Comparison of ENCODE assay signal across 8 cellular contexts in the genomic region with DNA sequence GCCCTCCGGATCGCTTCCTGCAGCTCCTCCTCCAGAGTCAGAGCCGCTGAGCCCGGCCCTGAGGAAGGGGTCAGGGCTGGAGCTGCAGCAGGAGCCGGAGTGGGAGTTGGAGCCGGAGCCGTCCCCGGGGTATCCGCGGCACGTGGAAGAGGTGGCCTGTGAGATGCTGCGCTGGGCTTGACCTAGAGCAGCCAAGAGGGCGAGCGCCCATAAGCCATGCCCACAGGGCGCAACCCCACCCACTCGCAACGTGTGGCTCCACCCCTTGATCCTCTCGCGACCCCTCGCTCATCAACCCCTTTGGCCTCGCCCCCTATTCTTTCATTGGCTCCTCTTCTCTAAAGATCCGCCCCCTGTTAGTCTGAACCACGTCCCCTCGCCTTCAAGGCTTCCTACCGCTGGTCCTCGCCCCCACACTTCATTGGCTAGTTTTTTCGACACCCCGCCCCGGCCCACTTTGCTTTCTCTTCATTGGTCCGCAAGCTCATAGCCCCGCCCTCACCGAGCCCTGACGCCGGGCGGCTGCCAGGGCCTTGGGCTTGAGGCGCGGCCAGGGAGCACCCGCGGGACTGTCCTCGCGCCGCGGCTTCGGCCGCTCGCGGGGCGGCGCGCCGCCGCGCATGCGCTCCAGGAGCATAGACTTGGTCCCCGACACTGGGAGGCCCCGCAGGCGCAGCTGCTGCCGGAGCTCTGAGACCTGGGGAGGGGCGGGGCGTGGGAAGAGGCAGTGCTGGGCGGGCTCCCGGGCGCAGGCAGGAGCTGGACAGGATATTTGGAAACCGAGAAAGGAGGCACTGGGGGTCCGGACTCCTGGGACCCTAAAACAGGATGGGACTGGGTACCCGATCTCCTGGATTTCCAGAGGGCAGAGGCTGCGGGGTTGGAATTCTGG. TPM values are rescaled to one million over a fixed set of nuclear protein-coding genes. Genes with fewer than 3 reads are reported as not detected.
DNase-seq lines count a peak whose midpoint lies in the region; ATAC-seq and TF ChIP-seq lines count a peak whose summit lies in the region.

No MANE protein-coding gene starts in this region.

- peak; percentile 93 to 94 for ATAC-seq in activated naive CD4-positive, alpha-beta T cell treated with anti-CD3 and anti-CD28 coated beads, Interleukin-2, amount 50 U/mL, for 72 hours
- peak; percentile 93 for ATAC-seq in omental fat pad (ENCODE audit: low FRiP score)

- H3K36me3 Mint-ChIP-seq in HFFc6 (ENCODE audit: low read depth): no peaks in the 10 kb centered on the region; the same call in 1 of the 2 replicates
- peaks cover 6 to 19% of the 10 kb centered on the region in 2 donors for H3K36me3 Mint-ChIP-seq in activated naive CD4-positive, alpha-beta T cell treated with anti-CD3 and anti-CD28 coated beads, Interleukin-2, amount 50 U/mL, for 72 hours
- no peaks in the 10 kb centered on the region for H3K36me3 Mint-ChIP-seq in glutamatergic neuron (ENCODE audit: unreplicated experiment)

- peak overlapping the region; percentile 83 for H3K27ac Mint-ChIP-seq in HFFc6
- H3K27ac Mint-ChIP-seq in activated naive CD4-positive, alpha-beta T cell treated with anti-CD3 and anti-CD28 coated beads, Interleukin-2, amount 50 U/mL, for 72 hours: peak overlapping the region; percentile 84 to 94
- peak overlapping the region; percentile 62 for H3K27ac Mint-ChIP-seq in glutamatergic neuron (ENCODE audit: unreplicated experiment)

- peak overlapping the region; percentile 77 to 85 for H3K27ac ChIP-seq in SK-N-SH (ENCODE audit: low read depth in 2 of 2, low read length in 1 of 2)
- peak overlapping the region; percentile 81 to 85 for H3K27ac ChIP-seq in testis

- DNase-seq in GM04504 (ENCODE audit: low read depth) (peak; percentile 99), HFFc6 (peak; percentile 99), NAMALWA (ENCODE audit: low spot score) (peak; percentile 99), SK-N-SH (peak; percentile 98), glutamatergic neuron (peak; percentile 99), omental fat pad (ENCODE audit: low spot score) (peak; percentile 94), testis (peak; percentile 99)
- peak; percentile 98 to 100 for DNase-seq in activated naive CD4-positive, alpha-beta T cell treated with anti-CD3 and anti-CD28 coated beads, Interleukin-2, amount 50 U/mL, for 72 hours (ENCODE audit: low spot score in 2 of 2)

- H3K4me1 ChIP-seq in SK-N-SH (ENCODE audit: control insufficient read depth in 1 of 2, insufficient read depth in 2 of 2, low read depth in 1 of 2, low read length in 1 of 2): peaks cover 8 to 30% of the 10 kb centered on the region in 2 experiments; a peak in 2 of 4 replicates
- H3K4me1 ChIP-seq in testis: peaks cover 45% of the 10 kb centered on the region

- POLR2A ChIA-PET in SK-N-SH (lab: Yijun Ruan, JAX): interaction anchor here (0.6 to 1.0 kb wide), 3 partner anchors 22 to 159 kb away, joined by 3 to 4 read pairs (median 3); no protein-coding TSS in a partner anchor

- H3K36me3 ChIP-seq in SK-N-SH (replicated peaks in 1 of 2; ENCODE audit: control insufficient read depth in 1 of 2, insufficient read depth in 2 of 2, low read length in 1 of 2) (no peaks in the 10 kb centered on the region), testis (ENCODE audit: low read depth, missing control alignments) (no peaks in the 10 kb centered on the region)

- TF ChIP-seq CTCF in HFFc6 (IDR thresholded peaks at IDR 0.05): no peak
- no peak for TF ChIP-seq CTCF in SK-N-SH (IDR thresholded peaks at IDR 0.05)
- no peak for TF ChIP-seq CTCF in glutamatergic neuron (IDR thresholded peaks at IDR 0.05; ENCODE audit: partially characterized antibody, unreplicated experiment)
- TF ChIP-seq CTCF in omental fat pad (IDR thresholded peaks at IDR 0.05): no peak
- no peak for TF ChIP-seq CTCF in testis (IDR thresholded peaks at IDR 0.05)

- H2AFZ ChIP-seq in SK-N-SH (ENCODE audit: low read depth): peak overlapping the region; percentile 97

- TF ChIP-seq RAD21 in SK-N-SH (IDR thresholded peaks at IDR 0.05; ENCODE audit: low read length): no peak; the same call in 1 of the 2 replicates

- peak overlapping the region; percentile 98 for H3K4me2 ChIP-seq in SK-N-SH

- H3F3A ChIP-seq in SK-N-SH (replicated peaks; ENCODE audit: insufficient read depth): peaks cover 4% of the 10 kb centered on the region

- TF ChIP-seq EP300 in SK-N-SH (IDR thresholded peaks at IDR 0.05; ENCODE audit: borderline replicate concordance in 1 of 2, low read depth in 1 of 2, low read length in 1 of 2): no peak

- H3K9me2 ChIP-seq in SK-N-SH: no peaks in the 10 kb centered on the region

- TF ChIP-seq POLR2A in testis (IDR thresholded peaks at IDR 0.05): no peak

- H3K4me1 Mint-ChIP-seq in HFFc6 (ENCODE audit: low read depth) (peaks cover 42% of the 10 kb centered on the region), glutamatergic neuron (ENCODE audit: low read depth, unreplicated experiment) (peaks cover 9% of the 10 kb centered on the region)

- H3K9me3 ChIP-seq in SK-N-SH (no peaks in the 10 kb centered on the region), testis (no peaks in the 10 kb centered on the region)

- H3K4me3 ChIP-seq in SK-N-SH (ENCODE audit: low read depth in 2 of 2, low read length in 1 of 2) (peak overlapping the region; percentile 75 to 100), testis (peak overlapping the region; percentile 50 to 65)

- H3K4me3 Mint-ChIP-seq in HFFc6 (peak overlapping the region; percentile 88), glutamatergic neuron (ENCODE audit: unreplicated experiment) (peak overlapping the region; percentile 87)

- 1% methylated on average over 47 of the region's 67 CpGs for WGBS in SK-N-SH (ENCODE audit: low lambda C conversion rate)
- 0 to 1% methylated on average over 28 to 59 of the region's 67 CpGs for WGBS in testis, 2 donors

- H3K79me2 ChIP-seq in SK-N-SH (ENCODE audit: insufficient read depth): peaks cover 17% of the 10 kb centered on the region

- intact Hi-C loops in testis (cut with DNase I; ENCODE audit: low total_unique reads): no loop called here

- H3K27me3 ChIP-seq in SK-N-SH (ENCODE audit: insufficient read depth) (no peaks in the 10 kb centered on the region), testis (no peaks in the 10 kb centered on the region)

- H3K27me3 Mint-ChIP-seq in HFFc6 (ENCODE audit: insufficient read depth) (no peaks in the 10 kb centered on the region; the same call in none of the 2 replicates), glutamatergic neuron (ENCODE audit: unreplicated experiment) (peaks cover 16% of the 10 kb centered on the region)

- peak overlapping the region; percentile 82 for H3K9ac ChIP-seq in SK-N-SH

- H3K9me3 Mint-ChIP-seq in HFFc6: no peaks in the 10 kb centered on the region; the same call in 1 of the 2 replicates
- no peaks in the 10 kb centered on the region for H3K9me3 Mint-ChIP-seq in activated naive CD4-positive, alpha-beta T cell treated with anti-CD3 and anti-CD28 coated beads, Interleukin-2, amount 50 U/mL, for 72 hours
- H3K9me3 Mint-ChIP-seq in glutamatergic neuron (ENCODE audit: unreplicated experiment): peaks cover 3% of the 10 kb centered on the region

- no peaks in the 10 kb centered on the region for H4K20me1 ChIP-seq in SK-N-SH (ENCODE audit: insufficient read depth)

- CTCF ChIA-PET in SK-N-SH (lab: Yijun Ruan, JAX): interaction anchor here (0.7 to 4.5 kb wide), 4 partner anchors 25 to 128 kb away, joined by 3 to 30 read pairs (median 12); partner anchors contain the start of gene CA11

RNA-seq across cellular contexts. Expression of gene MAMSTR, which starts 5.4 kb away (rescaled TPM):
- 1 to 10 TPM; 2.7 to 4.5 (median 3.0) TPM for total RNA-seq in HFFc6 (2021; fragmentation: NEBNext Ultra II Directional; extraction: Animal tissue kit (Norgen Biotek cat#: 25700))
- polyA plus RNA-seq in SK-N-SH (2012; rRNA removed) (0.70 and 1.1 TPM in 2 replicates), testis (ENCODE audit: insufficient read depth, low read depth, low replicate concordance) (15.0 TPM)
- polyA plus RNA-seq in SK-N-SH (2012; cell fraction: cytosol; rRNA removed): 0.33 and 0.63 TPM in 2 replicates
- 3.2 and 3.4 TPM in 2 replicates for polyA plus RNA-seq in SK-N-SH (2012; cell fraction: nucleus; rRNA removed)
- total RNA-seq in activated naive CD4-positive, alpha-beta T cell treated with anti-CD3 and anti-CD28 coated beads, Interleukin-2, amount 50 U/mL, for 72 hours: 1 to 10 TPM; 1.1 to 1.4 TPM
- total RNA-seq in glutamatergic neuron (ENCODE audit: unreplicated experiment) (2.7 TPM), omental fat pad (1 to 10 TPM in 2 of 4 donors, under 1 TPM in 2; 0.36 to 3.0 (median 1.0) TPM), testis (10 to 100 TPM; 21.8 TPM)

RNA-seq across cellular contexts. Expression of gene FUT2, which starts 18.3 kb away (rescaled TPM):
- total RNA-seq in HFFc6 (2021; fragmentation: NEBNext Ultra II Directional; extraction: Animal tissue kit (Norgen Biotek cat#: 25700)): not detected
- not detected in 2 replicates for polyA plus RNA-seq in SK-N-SH (2012; rRNA removed)
- not detected in 2 replicates for polyA plus RNA-seq in SK-N-SH (2012; cell fraction: cytosol; rRNA removed)
- not detected in 2 replicates for polyA plus RNA-seq in SK-N-SH (2012; cell fraction: nucleus; rRNA removed)
- total RNA-seq in activated naive CD4-positive, alpha-beta T cell treated with anti-CD3 and anti-CD28 coated beads, Interleukin-2, amount 50 U/mL, for 72 hours: not detected
- 0.22 TPM for total RNA-seq in glutamatergic neuron (ENCODE audit: unreplicated experiment)
- total RNA-seq in omental fat pad: under 1 TPM in 2 of 4 donors, not detected in 2; 0.24 to 0.28 TPM
- total RNA-seq in testis: under 1 TPM; 0.12 to 0.47 TPM
- 0.20 TPM for polyA plus RNA-seq in testis (ENCODE audit: insufficient read depth, low read depth, low replicate concordance)

RNA-seq across cellular contexts. Expression of gene RASIP1, which starts 26.3 kb away (rescaled TPM):
- under 1 TPM in 1 of 6 experiments, not detected in 5; 0.07 TPM for total RNA-seq in HFFc6 (2021; fragmentation: NEBNext Ultra II Directional; extraction: Animal tissue kit (Norgen Biotek cat#: 25700))
- polyA plus RNA-seq in SK-N-SH (2012; rRNA removed): 0.36 and 0.41 TPM in 2 replicates
- 0.24 TPM in 2 replicates for polyA plus RNA-seq in SK-N-SH (2012; cell fraction: cytosol; rRNA removed)
- polyA plus RNA-seq in SK-N-SH (2012; cell fraction: nucleus; rRNA removed): 0.42 and 0.55 TPM in 2 replicates
- total RNA-seq in activated naive CD4-positive, alpha-beta T cell treated with anti-CD3 and anti-CD28 coated beads, Interleukin-2, amount 50 U/mL, for 72 hours: under 1 TPM; 0.19 to 0.66 TPM
- total RNA-seq in glutamatergic neuron (ENCODE audit: unreplicated experiment): 6.2 TPM
- total RNA-seq in omental fat pad: 10 to 100 TPM; 11.3 to 60.8 (median 32.4) TPM
- total RNA-seq in testis: 10 to 100 TPM; 11.2 to 21.4 TPM
- polyA plus RNA-seq in testis (ENCODE audit: insufficient read depth, low read depth, low replicate concordance): 8.8 TPM

RNA-seq across cellular contexts. Expression of gene IZUMO1, which starts 32.6 kb away (rescaled TPM):
- total RNA-seq in HFFc6 (2021; fragmentation: NEBNext Ultra II Directional; extraction: Animal tissue kit (Norgen Biotek cat#: 25700)): not detected
- polyA plus RNA-seq in SK-N-SH (2012; rRNA removed) (0.03 TPM in 2 replicates), testis (ENCODE audit: insufficient read depth, low read depth, low replicate concordance) (32.8 TPM)
- polyA plus RNA-seq in SK-N-SH (2012; cell fraction: cytosol; rRNA removed): 0.01 TPM in 1 of 2 replicates, not detected in the other
- polyA plus RNA-seq in SK-N-SH (2012; cell fraction: nucleus; rRNA removed): 0.07 TPM in 1 of 2 replicates, not detected in the other
- total RNA-seq in activated naive CD4-positive, alpha-beta T cell treated with anti-CD3 and anti-CD28 coated beads, Interleukin-2, amount 50 U/mL, for 72 hours: not detected
- total RNA-seq in glutamatergic neuron (ENCODE audit: unreplicated experiment) (not detected), omental fat pad (1 to 10 TPM in 3 of 4 donors, not detected in 1; 1.3 to 2.5 (median 1.3) TPM), testis (10 to 100 TPM; 10.5 to 28.9 TPM)

RNA-seq across cellular contexts. Expression of gene FUT1, which starts 38.3 kb away (rescaled TPM):
- total RNA-seq in HFFc6 (2021; fragmentation: NEBNext Ultra II Directional; extraction: Animal tissue kit (Norgen Biotek cat#: 25700)): under 1 TPM in 3 of 6 experiments, not detected in 3; 0.05 to 0.06 (median 0.05) TPM
- 0.03 and 0.08 TPM in 2 replicates for polyA plus RNA-seq in SK-N-SH (2012; rRNA removed)
- polyA plus RNA-seq in SK-N-SH (2012; cell fraction: cytosol; rRNA removed): 0.07 and 0.12 TPM in 2 replicates
- polyA plus RNA-seq in SK-N-SH (2012; cell fraction: nucleus; rRNA removed): 0.04 and 0.07 TPM in 2 replicates
- under 1 TPM in 1 of 2 donors, not detected in 1; 0.41 TPM for total RNA-seq in activated naive CD4-positive, alpha-beta T cell treated with anti-CD3 and anti-CD28 coated beads, Interleukin-2, amount 50 U/mL, for 72 hours
- total RNA-seq in glutamatergic neuron (ENCODE audit: unreplicated experiment): 4.4 TPM
- total RNA-seq in omental fat pad: 1 to 10 TPM; 2.2 to 7.1 (median 5.3) TPM
- total RNA-seq in testis: 1 to 10 TPM; 2.0 to 3.6 TPM
- 5.1 TPM for polyA plus RNA-seq in testis (ENCODE audit: insufficient read depth, low read depth, low replicate concordance)

Comparison
In these comparisons a context has a peak if more than half of its experiments do, and no peak if none do; other contexts are left out.
1. Peak in every context shown above with its lines: DNase-seq, ATAC-seq, H3K4me3 ChIP-seq and H3K27ac ChIP-seq.